ENCODE assay signal across 15 cellular contexts in genomic region chr18:35172451-35173035, GRCh38.
A peak's percentile ranks its signal among the peaks of the same experiment; 100 is the strongest.
DNase-seq lines count a peak whose midpoint lies in the region; ATAC-seq, FAIRE-seq and TF ChIP-seq lines count a peak whose summit lies in the region.
"Had no signal": no experiment of that assay in that cellular context is flagged by ENCODE, and none has a peak within 500 bp of the region (broad histone marks: within the 10 kb centered on the region; RNA-seq: fewer than 3 reads in every experiment).

No MANE protein-coding gene starts in this region.

- peak overlapping the region in 1 of 2 donors; percentile 27 for H3K9ac ChIP-seq in kidney (ENCODE audit: low read length in 2 of 2)

- DNase-seq in activated CD4-positive, alpha-beta T cell treated with anti-CD3 and anti-CD28 coated beads for 36 hours: no peak
- DNase-seq in activated CD4-positive, alpha-beta T cell treated with anti-CD3 and anti-CD28 coated beads, Interleukin-2, amount 50 U/mL, for 48 hours: no peak
- DNase-seq in NCI-H82 treated with DMSO at 0.1 percent for 48 hours (lab: John Stamatoyannopoulos, UW; ENCODE audit: unreplicated experiment): peak; percentile 57
- DNase-seq in fibroblast of pulmonary artery (ENCODE audit: low read depth): peak; percentile 23
- no peak for DNase-seq in sciatic nerve (ENCODE audit: low spot score)
- DNase-seq in COLO829 (ENCODE audit: low spot score): no peak
- DNase-seq in kidney: no peak
- no peak for DNase-seq in dermis blood vessel endothelial cell
- DNase-seq: COR-L47, KG1, NCI-H1092, NCI-H146 had no signal

- no peak overlapping the region for H3K27ac ChIP-seq in kidney (ENCODE audit: low read depth in 2 of 2, low read length in 2 of 2)
- H3K27ac ChIP-seq: A549, C4-2B, SJSA1 had no signal

- H3K9me3 Mint-ChIP-seq in activated CD4-positive, alpha-beta T cell treated with anti-CD3 and anti-CD28 coated beads for 36 hours (ENCODE audit: low read depth): peaks cover 10% of the 10 kb centered on the region

- H3K4me3 Mint-ChIP-seq in activated CD4-positive, alpha-beta T cell treated with anti-CD3 and anti-CD28 coated beads for 36 hours: no peak overlapping the region

- no peaks in the 10 kb centered on the region for H3K9me3 ChIP-seq in kidney (ENCODE audit: control insufficient read depth in 1 of 2, low read length in 2 of 2)
- H3K9me3 ChIP-seq: A549, SJSA1 had no signal

- H3K36me3 ChIP-seq in kidney (ENCODE audit: control insufficient read depth in 1 of 2, insufficient read depth in 2 of 2, low read length in 2 of 2): no peaks in the 10 kb centered on the region
- H3K36me3 ChIP-seq: SJSA1 had no signal

- TF ChIP-seq CTCF in fibroblast of pulmonary artery (IDR thresholded peaks at IDR 0.05; ENCODE audit: low read length, missing control alignments) (no peak), kidney (IDR thresholded peaks at IDR 0.05; ENCODE audit: borderline replicate concordance, extremely low read depth, insufficient read depth) (no peak)

- intact Hi-C loops in activated CD4-positive, alpha-beta T cell treated with anti-CD3 and anti-CD28 coated beads for 36 hours (cut with DNase I, micrococcal nuclease): no loop called here
- intact Hi-C loops in sciatic nerve (cut with DNase I): no loop called here
- intact Hi-C loops in kidney (cut with DNase I): no loop called here

- no peak overlapping the region for H3K4me3 ChIP-seq in fibroblast of pulmonary artery (replicated peaks; ENCODE audit: low read depth, low read length)
- H3K4me3 ChIP-seq in kidney (ENCODE audit: low read length in 2 of 2): no peak overlapping the region
- H3K4me3 ChIP-seq: A549, SJSA1 had no signal

- H3K27ac Mint-ChIP-seq in activated CD4-positive, alpha-beta T cell treated with anti-CD3 and anti-CD28 coated beads for 36 hours: peak overlapping the region; percentile 24

- CTCF ChIA-PET in activated CD4-positive, alpha-beta T cell treated with anti-CD3 and anti-CD28 coated beads for 36 hours (lab: Charles Lee): no interaction called here

- H3K4me1 Mint-ChIP-seq in activated CD4-positive, alpha-beta T cell treated with anti-CD3 and anti-CD28 coated beads for 36 hours: peaks cover 33% of the 10 kb centered on the region

- POLR2A ChIA-PET in activated CD4-positive, alpha-beta T cell treated with anti-CD3 and anti-CD28 coated beads for 36 hours (lab: Charles Lee): no interaction called here

- FAIRE-seq in kidney (lab: Jason Lieb, UNC): no peak
- FAIRE-seq: A549 had no signal

- H3K4me1 ChIP-seq in kidney (ENCODE audit: control insufficient read depth in 1 of 2, insufficient read depth in 1 of 2, low read depth in 1 of 2, low read length in 2 of 2): peaks cover 6 to 14% of the 10 kb centered on the region in 2 donors
- H3K4me1 ChIP-seq: A549, SJSA1 had no signal

- ATAC-seq in activated CD4-positive, alpha-beta T cell treated with anti-CD3 and anti-CD28 coated beads for 36 hours: no peak
- ATAC-seq in sciatic nerve: peak; percentile 46
- ATAC-seq: A549 had no signal

- no peaks in the 10 kb centered on the region for H3K36me3 Mint-ChIP-seq in activated CD4-positive, alpha-beta T cell treated with anti-CD3 and anti-CD28 coated beads for 36 hours (ENCODE audit: low read depth)

- no peaks in the 10 kb centered on the region for H3K27me3 Mint-ChIP-seq in activated CD4-positive, alpha-beta T cell treated with anti-CD3 and anti-CD28 coated beads for 36 hours

Comparison
In these comparisons a context has a peak if more than half of its experiments do, and no peak if none do; other contexts are left out.
1. DNase-seq: peak in NCI-H82 treated with DMSO at 0.1 percent for 48 hours (single experiment) and fibroblast of pulmonary artery (single experiment); none in activated CD4-positive, alpha-beta T cell treated with anti-CD3 and anti-CD28 coated beads for 36 hours (single experiment), activated CD4-positive, alpha-beta T cell treated with anti-CD3 and anti-CD28 coated beads, Interleukin-2, amount 50 U/mL, for 48 hours (0 of 2), sciatic nerve (single experiment), COLO829 (single experiment), kidney (single experiment) and dermis blood vessel endothelial cell (single experiment).